Comparison of ENCODE assay signal across 31 cellular contexts in the genomic region with DNA sequence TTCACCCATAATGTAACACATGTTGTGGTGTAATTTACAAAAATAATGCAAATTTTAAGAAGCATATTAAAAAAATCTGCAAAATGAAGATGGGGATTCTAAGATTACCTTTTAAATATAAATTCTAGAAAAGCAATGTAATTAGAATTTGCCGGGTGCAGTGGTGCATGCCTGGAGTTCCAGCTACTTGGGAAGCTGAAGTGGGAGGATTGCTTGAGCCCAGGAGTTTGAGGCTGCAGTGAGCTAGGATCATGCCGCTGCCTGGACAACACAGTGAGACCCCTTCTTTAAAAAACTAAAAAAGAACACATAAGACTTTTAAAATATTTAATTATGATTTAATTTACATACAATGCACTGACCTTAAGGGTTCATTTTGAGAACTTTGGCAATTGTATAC.
"Had no signal": no experiment of that assay in that cellular context is flagged by ENCODE, and none has a peak within 500 bp of the region (broad histone marks: within the 10 kb centered on the region; RNA-seq: fewer than 3 reads in every experiment).

No MANE protein-coding gene starts in this region.

- H3K27me3 ChIP-seq: adrenal gland, body of pancreas, breast epithelium, cardiac muscle cell, colonic mucosa, esophagus squamous epithelium had no signal

- H3K27ac Mint-ChIP-seq: activated CD4-positive, alpha-beta memory T cell treated with anti-CD3 and anti-CD28 coated beads for 36 hours; activated CD4-positive, alpha-beta T cell treated with anti-CD3 and anti-CD28 coated beads for 36 hours; activated CD4-positive, alpha-beta T cell treated with anti-CD3 and anti-CD28 coated beads, Interleukin-2, amount 10 ng/mL, durations not matched to agents 24 days and 14 days; activated CD8-positive, alpha-beta memory T cell treated with anti-CD3 and anti-CD28 coated beads, Interleukin-2, amount 10 ng/mL, durations not matched to agents 7 days and 5 days; activated CD8-positive, alpha-beta T cell treated with anti-CD3 and anti-CD28 coated beads, Interleukin-2, amount 10 ng/mL, durations not matched to agents 7 days and 5 days; activated naive CD4-positive, alpha-beta T cell treated with anti-CD3 and anti-CD28 coated beads for 36 hours; activated naive CD4-positive, alpha-beta T cell treated with anti-CD3 and anti-CD28 coated beads, Interleukin-2, amount 50 U/mL, for 24 hours; activated naive CD8-positive, alpha-beta T cell treated with anti-CD3 and anti-CD28 coated beads for 36 hours; activated naive CD8-positive, alpha-beta T cell treated with anti-CD3 and anti-CD28 coated beads, Interleukin-2, amount 50 U/mL, for 24 hours; activated T-helper 1 cell treated with anti-CD3 and anti-CD28 coated beads, Interleukin-12 subunit alpha, Interleukin-12 subunit beta, Interleukin-2, Interleukin-4 antibody, amounts not matched to agents 30 ng/mL and 10 ng/mL and 1 ng/mL, durations not matched to agents 14 hours and 24 hours and 36 hours; activated T-helper 2 cell treated with anti-CD3 and anti-CD28 coated beads, Interferon-gamma antibody, Interleukin-2, Interleukin-4, amounts not matched to agents 10 μg/mL and 5 μg/mL and 100 μg/mL, durations not matched to agents 14 hours and 24 hours and 36 hours had no signal

- H3K27ac ChIP-seq: body of pancreas, breast epithelium, cardiac muscle cell, colonic mucosa, epithelial cell of prostate, esophagus squamous epithelium had no signal

- H3K4me3 ChIP-seq: adrenal gland, body of pancreas, breast epithelium, cardiac muscle cell, colonic mucosa, esophagus squamous epithelium had no signal

- H3K4me1 ChIP-seq: breast epithelium, colonic mucosa had no signal

- H3K27me3 Mint-ChIP-seq: activated CD4-positive, alpha-beta T cell treated with anti-CD3 and anti-CD28 coated beads, Interleukin-2, amount 10 ng/mL, durations not matched to agents 24 days and 14 days; activated naive CD4-positive, alpha-beta T cell treated with anti-CD3 and anti-CD28 coated beads, Interleukin-2, amount 50 U/mL, for 24 hours; activated naive CD8-positive, alpha-beta T cell treated with anti-CD3 and anti-CD28 coated beads for 36 hours; activated naive CD8-positive, alpha-beta T cell treated with anti-CD3 and anti-CD28 coated beads, Interleukin-2, amount 50 U/mL, for 24 hours had no signal

- H3K36me3 ChIP-seq: adrenal gland, breast epithelium, cardiac muscle cell, colonic mucosa, esophagus squamous epithelium had no signal

- DNase-seq: activated CD4-positive, alpha-beta memory T cell treated with anti-CD3 and anti-CD28 coated beads for 36 hours; activated CD4-positive, alpha-beta T cell treated with anti-CD3 and anti-CD28 coated beads for 36 hours; activated CD4-positive, alpha-beta T cell treated with anti-CD3 and anti-CD28 coated beads, Interleukin-2, amount 10 ng/mL, durations not matched to agents 24 days and 14 days; activated CD4-positive, CD25-positive, alpha-beta regulatory T cell; activated CD4-positive, CD25-positive, alpha-beta regulatory T cell treated with anti-CD3 and anti-CD28 coated beads, Interleukin-2, amount 50 U/mL, for 72 hours; activated CD8-positive, alpha-beta memory T cell treated with anti-CD3 and anti-CD28 coated beads, Interleukin-2, amount 10 ng/mL, durations not matched to agents 7 days and 5 days; activated CD8-positive, alpha-beta memory T cell treated with anti-CD3 and anti-CD28 coated beads, Interleukin-2, amount 50 U/mL, for 4 hours; activated CD8-positive, alpha-beta T cell treated with anti-CD3 and anti-CD28 coated beads, Interleukin-2, amount 10 ng/mL, durations not matched to agents 7 days and 5 days; activated effector memory CD4-positive, alpha-beta T cell treated with anti-CD3 and anti-CD28 coated beads, Interleukin-2, amount 50 U/mL, for 16 hours; activated naive CD4-positive, alpha-beta T cell treated with anti-CD3 and anti-CD28 coated beads for 36 hours; activated naive CD8-positive, alpha-beta T cell treated with anti-CD3 and anti-CD28 coated beads for 36 hours; activated naive CD8-positive, alpha-beta T cell treated with anti-CD3 and anti-CD28 coated beads, Interleukin-2, amount 50 U/mL, for 24 hours; activated T-cell treated with anti-CD3 and anti-CD28 coated beads, Interleukin-2, amount 50 U/mL, for 1 hour; activated T-cell treated with anti-CD3 and anti-CD28 coated beads, Interleukin-2, amount 50 U/mL, for 48 hours; amygdala; aorta; central memory CD4-positive, alpha-beta T cell; cerebellar nuclear complex; colonic mucosa; effector CD8-positive, alpha-beta T cell; esophagus squamous epithelium; head of caudate nucleus; T-helper 2 cell had no signal

- ATAC-seq: activated CD4-positive, alpha-beta T cell treated with anti-CD3 and anti-CD28 coated beads for 36 hours; activated CD8-positive, alpha-beta memory T cell treated with anti-CD3 and anti-CD28 coated beads, Interleukin-2, amount 10 ng/mL, durations not matched to agents 7 days and 5 days; activated CD8-positive, alpha-beta T cell treated with anti-CD3 and anti-CD28 coated beads, Interleukin-2, amount 10 ng/mL, durations not matched to agents 7 days and 5 days; activated naive CD8-positive, alpha-beta T cell treated with anti-CD3 and anti-CD28 coated beads, Interleukin-2, amount 50 U/mL, for 24 hours had no signal

- H3K36me3 Mint-ChIP-seq: activated CD4-positive, alpha-beta memory T cell treated with anti-CD3 and anti-CD28 coated beads for 36 hours; activated CD8-positive, alpha-beta memory T cell treated with anti-CD3 and anti-CD28 coated beads, Interleukin-2, amount 10 ng/mL, durations not matched to agents 7 days and 5 days; activated naive CD4-positive, alpha-beta T cell treated with anti-CD3 and anti-CD28 coated beads, Interleukin-2, amount 50 U/mL, for 24 hours; activated naive CD8-positive, alpha-beta T cell treated with anti-CD3 and anti-CD28 coated beads for 36 hours had no signal

- H3K4me3 Mint-ChIP-seq: activated CD4-positive, alpha-beta memory T cell treated with anti-CD3 and anti-CD28 coated beads for 36 hours; activated CD4-positive, alpha-beta T cell treated with anti-CD3 and anti-CD28 coated beads for 36 hours; activated CD4-positive, alpha-beta T cell treated with anti-CD3 and anti-CD28 coated beads, Interleukin-2, amount 10 ng/mL, durations not matched to agents 24 days and 14 days; activated CD8-positive, alpha-beta memory T cell treated with anti-CD3 and anti-CD28 coated beads, Interleukin-2, amount 10 ng/mL, durations not matched to agents 7 days and 5 days; activated CD8-positive, alpha-beta T cell treated with anti-CD3 and anti-CD28 coated beads, Interleukin-2, amount 10 ng/mL, durations not matched to agents 7 days and 5 days; activated naive CD4-positive, alpha-beta T cell treated with anti-CD3 and anti-CD28 coated beads for 36 hours; activated naive CD4-positive, alpha-beta T cell treated with anti-CD3 and anti-CD28 coated beads, Interleukin-2, amount 50 U/mL, for 24 hours; activated naive CD8-positive, alpha-beta T cell treated with anti-CD3 and anti-CD28 coated beads for 36 hours; activated naive CD8-positive, alpha-beta T cell treated with anti-CD3 and anti-CD28 coated beads, Interleukin-2, amount 50 U/mL, for 24 hours; activated T-helper 1 cell treated with anti-CD3 and anti-CD28 coated beads, Interleukin-12 subunit alpha, Interleukin-12 subunit beta, Interleukin-2, Interleukin-4 antibody, amounts not matched to agents 30 ng/mL and 10 ng/mL and 1 ng/mL, durations not matched to agents 14 hours and 24 hours and 36 hours had no signal

- H3K9me3 Mint-ChIP-seq: activated CD4-positive, alpha-beta memory T cell treated with anti-CD3 and anti-CD28 coated beads for 36 hours; activated CD4-positive, alpha-beta T cell treated with anti-CD3 and anti-CD28 coated beads, Interleukin-2, amount 10 ng/mL, durations not matched to agents 24 days and 14 days; activated naive CD4-positive, alpha-beta T cell treated with anti-CD3 and anti-CD28 coated beads for 36 hours; activated naive CD4-positive, alpha-beta T cell treated with anti-CD3 and anti-CD28 coated beads, Interleukin-2, amount 50 U/mL, for 24 hours; activated naive CD8-positive, alpha-beta T cell treated with anti-CD3 and anti-CD28 coated beads for 36 hours; activated naive CD8-positive, alpha-beta T cell treated with anti-CD3 and anti-CD28 coated beads, Interleukin-2, amount 50 U/mL, for 24 hours; activated T-helper 2 cell treated with anti-CD3 and anti-CD28 coated beads, Interferon-gamma antibody, Interleukin-2, Interleukin-4, amounts not matched to agents 10 μg/mL and 5 μg/mL and 100 μg/mL, durations not matched to agents 14 hours and 24 hours and 36 hours had no signal

- H3K9me3 ChIP-seq: adrenal gland, body of pancreas, breast epithelium, colonic mucosa, esophagus squamous epithelium had no signal
